Comparison of ENCODE assay signal across 1 cellular context in genomic region chr17:78947235-78948153, GRCh38.
A peak's percentile ranks its signal among the peaks of the same experiment; 100 is the strongest.
TF ChIP-seq lines count a peak whose summit lies in the region.

No MANE protein-coding gene starts in this region.

TF ChIP-seq in HepG2, 621 proteins besides CTCF, POLR2A, EP300 and RAD21 (continued from another document):
- TF ChIP-seq ZNF367 (CRISPR knock-in tag; IDR thresholded peaks at IDR 0.05; ENCODE audit: borderline replicate concordance), result no peak
- no peak for TF ChIP-seq DDIT3 (CRISPR knock-in tag; IDR thresholded peaks at IDR 0.05)
- TF ChIP-seq MED8 (CRISPR knock-in tag; IDR thresholded peaks at IDR 0.05; ENCODE audit: insufficient replicate concordance), result no peak
- TF ChIP-seq ZFP82 (CRISPR knock-in tag; IDR thresholded peaks at IDR 0.05; ENCODE audit: borderline replicate concordance), result no peak
- TF ChIP-seq RXRB (CRISPR knock-in tag; IDR thresholded peaks at IDR 0.05; ENCODE audit: borderline replicate concordance), result peak; percentile 84
- TF ChIP-seq ZNF7 (CRISPR knock-in tag; IDR thresholded peaks at IDR 0.05), result no peak
- peak; percentile 77 for TF ChIP-seq ZNF263 (CRISPR knock-in tag; IDR thresholded peaks at IDR 0.05)
- TF ChIP-seq, protein P1, sequence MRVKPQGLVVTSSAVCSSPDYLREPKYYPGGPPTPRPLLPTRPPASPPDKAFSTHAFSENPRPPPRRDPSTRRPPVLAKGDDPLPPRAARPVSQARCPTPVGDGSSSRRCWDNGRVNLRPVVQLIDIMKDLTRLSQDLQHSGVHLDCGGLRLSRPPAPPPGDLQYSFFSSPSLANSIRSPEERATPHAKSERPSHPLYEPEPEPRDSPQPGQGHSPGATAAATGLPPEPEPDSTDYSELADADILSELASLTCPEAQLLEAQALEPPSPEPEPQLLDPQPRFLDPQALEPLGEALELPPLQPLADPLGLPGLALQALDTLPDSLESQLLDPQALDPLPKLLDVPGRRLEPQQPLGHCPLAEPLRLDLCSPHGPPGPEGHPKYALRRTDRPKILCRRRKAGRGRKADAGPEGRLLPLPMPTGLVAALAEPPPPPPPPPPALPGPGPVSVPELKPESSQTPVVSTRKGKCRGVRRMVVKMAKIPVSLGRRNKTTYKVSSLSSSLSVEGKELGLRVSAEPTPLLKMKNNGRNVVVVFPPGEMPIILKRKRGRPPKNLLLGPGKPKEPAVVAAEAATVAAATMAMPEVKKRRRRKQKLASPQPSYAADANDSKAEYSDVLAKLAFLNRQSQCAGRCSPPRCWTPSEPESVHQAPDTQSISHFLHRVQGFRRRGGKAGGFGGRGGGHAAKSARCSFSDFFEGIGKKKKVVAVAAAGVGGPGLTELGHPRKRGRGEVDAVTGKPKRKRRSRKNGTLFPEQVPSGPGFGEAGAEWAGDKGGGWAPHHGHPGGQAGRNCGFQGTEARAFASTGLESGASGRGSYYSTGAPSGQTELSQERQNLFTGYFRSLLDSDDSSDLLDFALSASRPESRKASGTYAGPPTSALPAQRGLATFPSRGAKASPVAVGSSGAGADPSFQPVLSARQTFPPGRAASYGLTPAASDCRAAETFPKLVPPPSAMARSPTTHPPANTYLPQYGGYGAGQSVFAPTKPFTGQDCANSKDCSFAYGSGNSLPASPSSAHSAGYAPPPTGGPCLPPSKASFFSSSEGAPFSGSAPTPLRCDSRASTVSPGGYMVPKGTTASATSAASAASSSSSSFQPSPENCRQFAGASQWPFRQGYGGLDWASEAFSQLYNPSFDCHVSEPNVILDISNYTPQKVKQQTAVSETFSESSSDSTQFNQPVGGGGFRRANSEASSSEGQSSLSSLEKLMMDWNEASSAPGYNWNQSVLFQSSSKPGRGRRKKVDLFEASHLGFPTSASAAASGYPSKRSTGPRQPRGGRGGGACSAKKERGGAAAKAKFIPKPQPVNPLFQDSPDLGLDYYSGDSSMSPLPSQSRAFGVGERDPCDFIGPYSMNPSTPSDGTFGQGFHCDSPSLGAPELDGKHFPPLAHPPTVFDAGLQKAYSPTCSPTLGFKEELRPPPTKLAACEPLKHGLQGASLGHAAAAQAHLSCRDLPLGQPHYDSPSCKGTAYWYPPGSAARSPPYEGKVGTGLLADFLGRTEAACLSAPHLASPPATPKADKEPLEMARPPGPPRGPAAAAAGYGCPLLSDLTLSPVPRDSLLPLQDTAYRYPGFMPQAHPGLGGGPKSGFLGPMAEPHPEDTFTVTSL (CRISPR knock-in tag; IDR thresholded peaks at IDR 0.05; ENCODE audit: borderline replicate concordance), result no peak
- TF ChIP-seq ZBTB20 (CRISPR knock-in tag; IDR thresholded peaks at IDR 0.05; ENCODE audit: borderline replicate concordance, low read depth), result no peak
- no peak for TF ChIP-seq ARHGAP35 (CRISPR knock-in tag; IDR thresholded peaks at IDR 0.05; ENCODE audit: borderline replicate concordance)
- TF ChIP-seq ZNF292 (CRISPR knock-in tag; IDR thresholded peaks at IDR 0.05; ENCODE audit: borderline replicate concordance, low read depth), result no peak
- TF ChIP-seq, protein P2, sequence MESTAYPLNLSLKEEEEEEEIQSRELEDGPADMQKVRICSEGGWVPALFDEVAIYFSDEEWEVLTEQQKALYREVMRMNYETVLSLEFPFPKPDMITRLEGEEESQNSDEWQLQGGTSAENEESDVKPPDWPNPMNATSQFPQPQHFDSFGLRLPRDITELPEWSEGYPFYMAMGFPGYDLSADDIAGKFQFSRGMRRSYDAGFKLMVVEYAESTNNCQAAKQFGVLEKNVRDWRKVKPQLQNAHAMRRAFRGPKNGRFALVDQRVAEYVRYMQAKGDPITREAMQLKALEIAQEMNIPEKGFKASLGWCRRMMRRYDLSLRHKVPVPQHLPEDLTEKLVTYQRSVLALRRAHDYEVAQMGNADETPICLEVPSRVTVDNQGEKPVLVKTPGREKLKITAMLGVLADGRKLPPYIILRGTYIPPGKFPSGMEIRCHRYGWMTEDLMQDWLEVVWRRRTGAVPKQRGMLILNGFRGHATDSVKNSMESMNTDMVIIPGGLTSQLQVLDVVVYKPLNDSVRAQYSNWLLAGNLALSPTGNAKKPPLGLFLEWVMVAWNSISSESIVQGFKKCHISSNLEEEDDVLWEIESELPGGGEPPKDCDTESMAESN (CRISPR knock-in tag; conservative IDR thresholded peaks at IDR 0.05), result no peak
- TF ChIP-seq, protein P3, sequence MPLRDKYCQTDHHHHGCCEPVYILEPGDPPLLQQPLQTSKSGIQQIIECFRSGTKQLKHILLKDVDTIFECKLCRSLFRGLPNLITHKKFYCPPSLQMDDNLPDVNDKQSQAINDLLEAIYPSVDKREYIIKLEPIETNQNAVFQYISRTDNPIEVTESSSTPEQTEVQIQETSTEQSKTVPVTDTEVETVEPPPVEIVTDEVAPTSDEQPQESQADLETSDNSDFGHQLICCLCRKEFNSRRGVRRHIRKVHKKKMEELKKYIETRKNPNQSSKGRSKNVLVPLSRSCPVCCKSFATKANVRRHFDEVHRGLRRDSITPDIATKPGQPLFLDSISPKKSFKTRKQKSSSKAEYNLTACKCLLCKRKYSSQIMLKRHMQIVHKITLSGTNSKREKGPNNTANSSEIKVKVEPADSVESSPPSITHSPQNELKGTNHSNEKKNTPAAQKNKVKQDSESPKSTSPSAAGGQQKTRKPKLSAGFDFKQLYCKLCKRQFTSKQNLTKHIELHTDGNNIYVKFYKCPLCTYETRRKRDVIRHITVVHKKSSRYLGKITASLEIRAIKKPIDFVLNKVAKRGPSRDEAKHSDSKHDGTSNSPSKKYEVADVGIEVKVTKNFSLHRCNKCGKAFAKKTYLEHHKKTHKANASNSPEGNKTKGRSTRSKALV (CRISPR knock-in tag; IDR thresholded peaks at IDR 0.05), result no peak
- no peak for TF ChIP-seq ESRRA (CRISPR knock-in tag; IDR thresholded peaks at IDR 0.05; ENCODE audit: low read depth)
- TF ChIP-seq ZHX1 (CRISPR knock-in tag; IDR thresholded peaks at IDR 0.05; ENCODE audit: low read depth), result no peak
- TF ChIP-seq HNRNPL (IDR thresholded peaks at IDR 0.05; ENCODE audit: low read depth, low read length), result peak; percentile 59; the same call in 1 of the 2 replicates
- TF ChIP-seq ZNF12 (CRISPR knock-in tag; IDR thresholded peaks at IDR 0.05), result 0 out of 2 replicates have a peak, but pooled peaks have one; percentile 9
- no peak for TF ChIP-seq RORA (CRISPR knock-in tag; IDR thresholded peaks at IDR 0.05)
- TF ChIP-seq TCF7L2 (IDR thresholded peaks at IDR 0.05; ENCODE audit: low read depth, low read length), result no peak; the same call in 1 of the 2 replicates
- TF ChIP-seq, protein P4, sequence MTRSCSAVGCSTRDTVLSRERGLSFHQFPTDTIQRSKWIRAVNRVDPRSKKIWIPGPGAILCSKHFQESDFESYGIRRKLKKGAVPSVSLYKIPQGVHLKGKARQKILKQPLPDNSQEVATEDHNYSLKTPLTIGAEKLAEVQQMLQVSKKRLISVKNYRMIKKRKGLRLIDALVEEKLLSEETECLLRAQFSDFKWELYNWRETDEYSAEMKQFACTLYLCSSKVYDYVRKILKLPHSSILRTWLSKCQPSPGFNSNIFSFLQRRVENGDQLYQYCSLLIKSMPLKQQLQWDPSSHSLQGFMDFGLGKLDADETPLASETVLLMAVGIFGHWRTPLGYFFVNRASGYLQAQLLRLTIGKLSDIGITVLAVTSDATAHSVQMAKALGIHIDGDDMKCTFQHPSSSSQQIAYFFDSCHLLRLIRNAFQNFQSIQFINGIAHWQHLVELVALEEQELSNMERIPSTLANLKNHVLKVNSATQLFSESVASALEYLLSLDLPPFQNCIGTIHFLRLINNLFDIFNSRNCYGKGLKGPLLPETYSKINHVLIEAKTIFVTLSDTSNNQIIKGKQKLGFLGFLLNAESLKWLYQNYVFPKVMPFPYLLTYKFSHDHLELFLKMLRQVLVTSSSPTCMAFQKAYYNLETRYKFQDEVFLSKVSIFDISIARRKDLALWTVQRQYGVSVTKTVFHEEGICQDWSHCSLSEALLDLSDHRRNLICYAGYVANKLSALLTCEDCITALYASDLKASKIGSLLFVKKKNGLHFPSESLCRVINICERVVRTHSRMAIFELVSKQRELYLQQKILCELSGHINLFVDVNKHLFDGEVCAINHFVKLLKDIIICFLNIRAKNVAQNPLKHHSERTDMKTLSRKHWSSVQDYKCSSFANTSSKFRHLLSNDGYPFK (CRISPR knock-in tag; IDR thresholded peaks at IDR 0.05; ENCODE audit: borderline replicate concordance), result no peak
- TF ChIP-seq, protein P5, sequence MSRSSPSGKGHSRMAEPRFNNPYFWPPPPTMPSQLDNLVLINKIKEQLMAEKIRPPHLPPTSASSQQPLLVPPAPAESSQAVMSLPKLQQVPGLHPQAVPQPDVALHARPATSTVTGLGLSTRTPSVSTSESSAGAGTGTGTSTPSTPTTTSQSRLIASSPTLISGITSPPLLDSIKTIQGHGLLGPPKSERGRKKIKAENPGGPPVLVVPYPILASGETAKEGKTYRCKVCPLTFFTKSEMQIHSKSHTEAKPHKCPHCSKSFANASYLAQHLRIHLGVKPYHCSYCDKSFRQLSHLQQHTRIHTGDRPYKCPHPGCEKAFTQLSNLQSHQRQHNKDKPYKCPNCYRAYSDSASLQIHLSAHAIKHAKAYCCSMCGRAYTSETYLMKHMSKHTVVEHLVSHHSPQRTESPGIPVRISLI (CRISPR knock-in tag; IDR thresholded peaks at IDR 0.05; ENCODE audit: borderline replicate concordance), result no peak; the same call in 1 of the 2 replicates
- TF ChIP-seq TBL1XR1 (IDR thresholded peaks at IDR 0.05; ENCODE audit: borderline replicate concordance, low read length, partially characterized antibody), result no peak
- TF ChIP-seq, protein P6, sequence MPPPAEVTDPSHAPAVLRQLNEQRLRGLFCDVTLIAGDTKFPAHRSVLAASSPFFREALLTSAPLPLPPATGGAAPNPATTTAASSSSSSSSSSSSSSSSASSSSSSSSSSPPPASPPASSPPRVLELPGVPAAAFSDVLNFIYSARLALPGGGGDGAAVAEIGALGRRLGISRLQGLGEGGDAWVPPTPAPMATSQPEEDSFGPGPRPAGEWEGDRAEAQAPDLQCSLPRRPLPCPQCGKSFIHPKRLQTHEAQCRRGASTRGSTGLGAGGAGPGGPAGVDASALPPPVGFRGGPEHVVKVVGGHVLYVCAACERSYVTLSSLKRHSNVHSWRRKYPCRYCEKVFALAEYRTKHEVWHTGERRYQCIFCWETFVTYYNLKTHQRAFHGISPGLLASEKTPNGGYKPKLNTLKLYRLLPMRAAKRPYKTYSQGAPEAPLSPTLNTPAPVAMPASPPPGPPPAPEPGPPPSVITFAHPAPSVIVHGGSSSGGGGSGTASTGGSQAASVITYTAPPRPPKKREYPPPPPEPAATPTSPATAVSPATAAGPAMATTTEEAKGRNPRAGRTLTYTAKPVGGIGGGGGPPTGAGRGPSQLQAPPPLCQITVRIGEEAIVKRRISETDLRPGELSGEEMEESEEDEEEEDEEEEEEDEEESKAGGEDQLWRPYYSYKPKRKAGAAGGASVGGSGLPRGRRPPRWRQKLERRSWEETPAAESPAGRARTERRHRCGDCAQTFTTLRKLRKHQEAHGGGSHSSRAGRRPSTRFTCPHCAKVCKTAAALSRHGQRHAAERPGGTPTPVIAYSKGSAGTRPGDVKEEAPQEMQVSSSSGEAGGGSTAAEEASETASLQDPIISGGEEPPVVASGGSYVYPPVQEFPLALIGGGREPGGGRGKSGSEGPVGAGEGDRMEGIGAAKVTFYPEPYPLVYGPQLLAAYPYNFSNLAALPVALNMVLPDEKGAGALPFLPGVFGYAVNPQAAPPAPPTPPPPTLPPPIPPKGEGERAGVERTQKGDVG (CRISPR knock-in tag; IDR thresholded peaks at IDR 0.05; ENCODE audit: borderline replicate concordance), result no peak
- TF ChIP-seq SYNCRIP (IDR thresholded peaks at IDR 0.05; ENCODE audit: insufficient read depth, low read depth, low read length), result no peak
- no peak for TF ChIP-seq ZFP36L2 (CRISPR knock-in tag; IDR thresholded peaks at IDR 0.05)
TF ChIP-seq in HepG2: peak in this region for 77.
